ENCODE assay signal across 37 cellular contexts in the genomic region with DNA sequence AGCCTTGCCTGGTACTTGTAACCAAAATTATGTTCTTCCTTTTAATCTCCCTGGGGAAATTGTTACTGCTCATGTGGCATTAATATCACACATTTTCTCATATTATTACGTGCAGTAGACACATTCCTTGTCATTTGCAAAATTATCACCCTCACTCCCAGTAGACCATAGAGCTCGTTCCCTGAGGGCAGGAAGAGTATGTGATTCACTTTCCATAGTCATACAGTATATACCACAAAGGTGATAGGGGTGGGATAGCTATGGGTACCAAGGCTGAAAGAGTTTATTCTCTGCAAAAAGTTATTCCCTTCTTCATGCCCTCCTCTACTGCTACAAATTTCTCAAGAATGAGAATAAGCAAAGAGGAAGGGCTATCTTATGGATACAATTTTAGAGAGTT.
"Had no signal": no experiment of that assay in that cellular context is flagged by ENCODE, and none has a peak within 500 bp of the region (broad histone marks: within the 10 kb centered on the region; RNA-seq: fewer than 3 reads in every experiment).

No MANE protein-coding gene starts in this region.

- H3K9me3 ChIP-seq: body of pancreas, MG63 had no signal

- H3K4me2 ChIP-seq: PC-9 had no signal

- H3K4me3 ChIP-seq: body of pancreas, MG63, PC-9 had no signal

- H3K27ac ChIP-seq: body of pancreas, PC-9, RWPE1, VCaP had no signal

- H3K4me3 Mint-ChIP-seq: activated CD8-positive, alpha-beta T cell treated with anti-CD3 and anti-CD28 coated beads for 36 hours; activated naive CD8-positive, alpha-beta T cell treated with anti-CD3 and anti-CD28 coated beads for 36 hours; activated T-cell treated with anti-CD3 and anti-CD28 coated beads, Interleukin-2, amount 50 U/mL, for 72 hours; activated T-helper 17 cell treated with anti-CD3 and anti-CD28 coated beads, Interleukin-2, amount 50 U/mL, for 72 hours had no signal

- H3K27me3 Mint-ChIP-seq: activated CD8-positive, alpha-beta T cell treated with anti-CD3 and anti-CD28 coated beads for 36 hours; activated naive CD8-positive, alpha-beta T cell treated with anti-CD3 and anti-CD28 coated beads for 36 hours; activated T-helper 17 cell treated with anti-CD3 and anti-CD28 coated beads, Interleukin-2, amount 50 U/mL, for 72 hours had no signal

- H3K9me3 Mint-ChIP-seq: activated CD8-positive, alpha-beta T cell treated with anti-CD3 and anti-CD28 coated beads for 36 hours; activated naive CD8-positive, alpha-beta T cell treated with anti-CD3 and anti-CD28 coated beads for 36 hours had no signal

- H3K27me3 ChIP-seq: body of pancreas, MG63 had no signal

- ATAC-seq: activated CD8-positive, alpha-beta T cell treated with anti-CD3 and anti-CD28 coated beads for 36 hours; activated T-cell treated with anti-CD3 and anti-CD28 coated beads, Interleukin-2, amount 50 U/mL, for 72 hours; activated T-helper 17 cell treated with anti-CD3 and anti-CD28 coated beads, Interleukin-2, amount 50 U/mL, for 72 hours; body of pancreas had no signal

- H3K4me1 ChIP-seq: body of pancreas had no signal

- DNase-seq: activated CD4-positive, alpha-beta T cell treated with anti-CD3 and anti-CD28 coated beads for 1 hour; activated CD4-positive, alpha-beta T cell treated with anti-CD3 and anti-CD28 coated beads for 48 hours; activated CD4-positive, CD25-positive, alpha-beta regulatory T cell; activated CD8-positive, alpha-beta T cell treated with anti-CD3 and anti-CD28 coated beads for 36 hours; activated effector memory CD4-positive, alpha-beta T cell treated with anti-CD3 and anti-CD28 coated beads, Interleukin-2, amount 50 U/mL, for 16 hours; activated naive CD4-positive, alpha-beta T cell; activated naive CD4-positive, alpha-beta T cell treated with anti-CD3 and anti-CD28 coated beads, Interleukin-2, amount 50 U/mL, for 16 hours; activated naive CD8-positive, alpha-beta T cell treated with anti-CD3 and anti-CD28 coated beads for 36 hours; activated T-cell treated with anti-CD3 and anti-CD28 coated beads, Interleukin-2, amount 50 U/mL, for 1 hour; activated T-cell treated with anti-CD3 and anti-CD28 coated beads, Interleukin-2, amount 50 U/mL, for 72 hours; amygdala; body of pancreas; central memory CD4-positive, alpha-beta T cell; Kasumi-1; KG1; MG63; NCI-H1048; NCI-H1105 treated with DMSO at 0.1 percent for 48 hours; NCI-H1436; NCI-H1694; NCI-H1930; NCI-H2081 treated with DMSO at 0.1 percent for 48 hours; NCI-H345; NCI-H524 treated with DMSO at 0.1 percent for 48 hours; NCI-H748 treated with DMSO at 0.1 percent for 48 hours; NK-92 treated with Interleukin-12 subunit alpha and Interleukin-12 subunit beta, amount 100 ng/mL, for 24 hours; PC-9; Right ventricle myocardium superior; SW 1271; T-helper 1 cell; T-helper 2 cell; T-helper 9 cell had no signal

- FAIRE-seq: astrocyte, RCC 7860 had no signal

- H2AFZ ChIP-seq: PC-9 had no signal

- H3K36me3 ChIP-seq: MG63 had no signal

- H3K36me3 Mint-ChIP-seq: activated naive CD8-positive, alpha-beta T cell treated with anti-CD3 and anti-CD28 coated beads for 36 hours had no signal

- H3K4me1 Mint-ChIP-seq: activated naive CD8-positive, alpha-beta T cell treated with anti-CD3 and anti-CD28 coated beads for 36 hours; activated T-helper 17 cell treated with anti-CD3 and anti-CD28 coated beads, Interleukin-2, amount 50 U/mL, for 72 hours had no signal

- H3K27ac Mint-ChIP-seq: activated CD8-positive, alpha-beta T cell treated with anti-CD3 and anti-CD28 coated beads for 36 hours; activated naive CD8-positive, alpha-beta T cell treated with anti-CD3 and anti-CD28 coated beads for 36 hours; activated T-cell treated with anti-CD3 and anti-CD28 coated beads, Interleukin-2, amount 50 U/mL, for 72 hours; activated T-helper 17 cell treated with anti-CD3 and anti-CD28 coated beads, Interleukin-2, amount 50 U/mL, for 72 hours had no signal
